34 cellular contexts compared by ENCODE assay signal in genomic region chr5:76356887-76357286, GRCh38.
"Had no signal": no experiment of that assay in that cellular context is flagged by ENCODE, and none has a peak within 500 bp of the region (broad histone marks: within the 10 kb centered on the region; RNA-seq: fewer than 3 reads in every experiment).

No MANE protein-coding gene starts in this region.

- H3K4me3 ChIP-seq: adrenal gland, body of pancreas, breast epithelium had no signal

- H3K9me3 Mint-ChIP-seq: activated CD4-positive, alpha-beta memory T cell treated with anti-CD3 and anti-CD28 coated beads for 36 hours; activated CD4-positive, alpha-beta T cell treated with anti-CD3 and anti-CD28 coated beads, Interleukin-2, amount 10 ng/mL, durations not matched to agents 24 days and 14 days; activated CD8-positive, alpha-beta T cell treated with anti-CD3 and anti-CD28 coated beads for 36 hours; activated naive CD4-positive, alpha-beta T cell treated with anti-CD3 and anti-CD28 coated beads for 36 hours; activated naive CD4-positive, alpha-beta T cell treated with anti-CD3 and anti-CD28 coated beads, Interleukin-2, amount 50 U/mL, for 72 hours; activated naive CD8-positive, alpha-beta T cell treated with anti-CD3 and anti-CD28 coated beads for 36 hours; activated T-cell treated with anti-CD3 and anti-CD28 coated beads, Interleukin-2, amount 50 U/mL, for 4 hours; activated T-cell treated with anti-CD3 and anti-CD28 coated beads, Interleukin-2, amount 50 U/mL, for 72 hours; activated T-helper 1 cell treated with anti-CD3 and anti-CD28 coated beads, Interleukin-12 subunit alpha, Interleukin-12 subunit beta, Interleukin-2, Interleukin-4 antibody, amounts not matched to agents 30 ng/mL and 10 ng/mL and 1 ng/mL, durations not matched to agents 14 hours and 24 hours and 36 hours; activated T-helper 17 cell treated with anti-CD3 and anti-CD28 coated beads, Interleukin-2, amount 50 U/mL, for 72 hours; T-helper 1 cell treated with Interleukin-12 subunit alpha and Interleukin-12 subunit beta and Interleukin-4 antibody, amounts not matched to agents 30 μg/mL and 1 μg/mL, for 36 hours; T-helper 2 cell treated with Interferon-gamma antibody and Interleukin-4, amounts not matched to agents 5 μg/mL and 100 μg/mL, for 36 hours had no signal

- H3K4me3 Mint-ChIP-seq: activated CD4-positive, alpha-beta memory T cell treated with anti-CD3 and anti-CD28 coated beads for 36 hours; activated CD4-positive, alpha-beta T cell treated with anti-CD3 and anti-CD28 coated beads, Interleukin-2, amount 10 ng/mL, durations not matched to agents 24 days and 14 days; activated CD8-positive, alpha-beta T cell treated with anti-CD3 and anti-CD28 coated beads for 36 hours; activated naive CD4-positive, alpha-beta T cell treated with anti-CD3 and anti-CD28 coated beads for 36 hours; activated naive CD8-positive, alpha-beta T cell treated with anti-CD3 and anti-CD28 coated beads for 36 hours; activated T-cell treated with anti-CD3 and anti-CD28 coated beads, Interleukin-2, amount 50 U/mL, for 4 hours; activated T-cell treated with anti-CD3 and anti-CD28 coated beads, Interleukin-2, amount 50 U/mL, for 72 hours; activated T-helper 1 cell treated with anti-CD3 and anti-CD28 coated beads, Interleukin-12 subunit alpha, Interleukin-12 subunit beta, Interleukin-2, Interleukin-4 antibody, amounts not matched to agents 30 ng/mL and 10 ng/mL and 1 ng/mL, durations not matched to agents 14 hours and 24 hours and 36 hours; activated T-helper 17 cell treated with anti-CD3 and anti-CD28 coated beads, Interleukin-2, amount 50 U/mL, for 72 hours; T-helper 1 cell treated with Interleukin-12 subunit alpha and Interleukin-12 subunit beta and Interleukin-4 antibody, amounts not matched to agents 30 μg/mL and 1 μg/mL, for 36 hours; T-helper 2 cell treated with Interferon-gamma antibody and Interleukin-4, amounts not matched to agents 5 μg/mL and 100 μg/mL, for 36 hours had no signal

- H3K36me3 ChIP-seq: adrenal gland, brain microvascular endothelial cell, breast epithelium had no signal

- H3K27me3 ChIP-seq: adrenal gland, body of pancreas, brain microvascular endothelial cell, breast epithelium had no signal

- H3K27ac ChIP-seq: adrenal gland, body of pancreas, brain microvascular endothelial cell, breast epithelium, VCaP had no signal

- H3K9me3 ChIP-seq: adrenal gland, body of pancreas, breast epithelium had no signal

- H3K27me3 Mint-ChIP-seq: activated CD4-positive, alpha-beta memory T cell treated with anti-CD3 and anti-CD28 coated beads for 36 hours; activated CD8-positive, alpha-beta T cell treated with anti-CD3 and anti-CD28 coated beads for 36 hours; activated naive CD8-positive, alpha-beta T cell treated with anti-CD3 and anti-CD28 coated beads for 36 hours; activated T-helper 17 cell treated with anti-CD3 and anti-CD28 coated beads, Interleukin-2, amount 50 U/mL, for 72 hours had no signal

- H3K27ac Mint-ChIP-seq: activated CD4-positive, alpha-beta memory T cell treated with anti-CD3 and anti-CD28 coated beads for 36 hours; activated CD4-positive, alpha-beta T cell treated with anti-CD3 and anti-CD28 coated beads, Interleukin-2, amount 10 ng/mL, durations not matched to agents 24 days and 14 days; activated CD8-positive, alpha-beta T cell treated with anti-CD3 and anti-CD28 coated beads for 36 hours; activated naive CD4-positive, alpha-beta T cell treated with anti-CD3 and anti-CD28 coated beads for 36 hours; activated naive CD4-positive, alpha-beta T cell treated with anti-CD3 and anti-CD28 coated beads, Interleukin-2, amount 50 U/mL, for 72 hours; activated naive CD8-positive, alpha-beta T cell treated with anti-CD3 and anti-CD28 coated beads for 36 hours; activated T-cell treated with anti-CD3 and anti-CD28 coated beads, Interleukin-2, amount 50 U/mL, for 72 hours; activated T-helper 1 cell treated with anti-CD3 and anti-CD28 coated beads, Interleukin-12 subunit alpha, Interleukin-12 subunit beta, Interleukin-2, Interleukin-4 antibody, amounts not matched to agents 30 ng/mL and 10 ng/mL and 1 ng/mL, durations not matched to agents 14 hours and 24 hours and 36 hours; activated T-helper 17 cell treated with anti-CD3 and anti-CD28 coated beads, Interleukin-2, amount 50 U/mL, for 72 hours; T-helper 1 cell treated with Interleukin-12 subunit alpha and Interleukin-12 subunit beta and Interleukin-4 antibody, amounts not matched to agents 30 μg/mL and 1 μg/mL, for 36 hours; T-helper 2 cell treated with Interferon-gamma antibody and Interleukin-4, amounts not matched to agents 5 μg/mL and 100 μg/mL, for 36 hours had no signal

- DNase-seq: activated CD4-positive, alpha-beta memory T cell treated with anti-CD3 and anti-CD28 coated beads for 36 hours; activated CD4-positive, alpha-beta T cell treated with anti-CD3 and anti-CD28 coated beads for 4 hours; activated CD4-positive, alpha-beta T cell treated with anti-CD3 and anti-CD28 coated beads, Interleukin-2, amount 10 ng/mL, durations not matched to agents 24 days and 14 days; activated CD4-positive, alpha-beta T cell treated with anti-CD3 and anti-CD28 coated beads, Interleukin-2, amount 50 U/mL, for 1 hour; activated CD4-positive, alpha-beta T cell treated with anti-CD3 and anti-CD28 coated beads, Interleukin-2, amount 50 U/mL, for 4 hours; activated CD4-positive, CD25-positive, alpha-beta regulatory T cell treated with anti-CD3 and anti-CD28 coated beads, Interleukin-2, amount 50 U/mL, for 72 hours; activated CD8-positive, alpha-beta memory T cell treated with anti-CD3 and anti-CD28 coated beads, Interleukin-2, amount 50 U/mL, for 4 hours; activated CD8-positive, alpha-beta T cell treated with anti-CD3 and anti-CD28 coated beads for 36 hours; activated effector memory CD4-positive, alpha-beta T cell treated with anti-CD3 and anti-CD28 coated beads, Interleukin-2, amount 50 U/mL, for 16 hours; activated gamma-delta T cell treated with Interleukin-2 at 50 U/mL for 16 hours; activated naive CD4-positive, alpha-beta T cell; activated naive CD4-positive, alpha-beta T cell treated with anti-CD3 and anti-CD28 coated beads for 36 hours; activated naive CD4-positive, alpha-beta T cell treated with anti-CD3 and anti-CD28 coated beads, Interleukin-2, amount 50 U/mL, for 16 hours; activated naive CD8-positive, alpha-beta T cell treated with anti-CD3 and anti-CD28 coated beads for 36 hours; activated T-cell treated with anti-CD3 and anti-CD28 coated beads for 4 hours; activated T-cell treated with anti-CD3 and anti-CD28 coated beads, Interleukin-2, amount 50 U/mL, for 1 hour; activated T-cell treated with anti-CD3 and anti-CD28 coated beads, Interleukin-2, amount 50 U/mL, for 4 hours; activated T-cell treated with anti-CD3 and anti-CD28 coated beads, Interleukin-2, amount 50 U/mL, for 72 hours; adrenal gland; amniotic stem cell; aorta; body of pancreas; brain microvascular endothelial cell; central memory CD4-positive, alpha-beta T cell; T-helper 1 cell; T-helper 2 cell; T-helper 9 cell had no signal

- ATAC-seq: activated CD8-positive, alpha-beta T cell treated with anti-CD3 and anti-CD28 coated beads for 36 hours; activated naive CD4-positive, alpha-beta T cell treated with anti-CD3 and anti-CD28 coated beads, Interleukin-2, amount 50 U/mL, for 72 hours; activated T-cell treated with anti-CD3 and anti-CD28 coated beads, Interleukin-2, amount 50 U/mL, for 4 hours; activated T-cell treated with anti-CD3 and anti-CD28 coated beads, Interleukin-2, amount 50 U/mL, for 72 hours; activated T-helper 17 cell treated with anti-CD3 and anti-CD28 coated beads, Interleukin-2, amount 50 U/mL, for 72 hours; body of pancreas had no signal

- H3K36me3 Mint-ChIP-seq: activated CD4-positive, alpha-beta memory T cell treated with anti-CD3 and anti-CD28 coated beads for 36 hours; activated naive CD4-positive, alpha-beta T cell treated with anti-CD3 and anti-CD28 coated beads, Interleukin-2, amount 50 U/mL, for 72 hours; activated naive CD8-positive, alpha-beta T cell treated with anti-CD3 and anti-CD28 coated beads for 36 hours had no signal

- H3K4me1 Mint-ChIP-seq: activated CD4-positive, alpha-beta T cell treated with anti-CD3 and anti-CD28 coated beads, Interleukin-2, amount 10 ng/mL, durations not matched to agents 24 days and 14 days; activated naive CD8-positive, alpha-beta T cell treated with anti-CD3 and anti-CD28 coated beads for 36 hours; activated T-helper 17 cell treated with anti-CD3 and anti-CD28 coated beads, Interleukin-2, amount 50 U/mL, for 72 hours had no signal

- H3K4me1 ChIP-seq: adrenal gland, body of pancreas, breast epithelium had no signal
